ENCODE assay signal across 17 cellular contexts in the genomic region with DNA sequence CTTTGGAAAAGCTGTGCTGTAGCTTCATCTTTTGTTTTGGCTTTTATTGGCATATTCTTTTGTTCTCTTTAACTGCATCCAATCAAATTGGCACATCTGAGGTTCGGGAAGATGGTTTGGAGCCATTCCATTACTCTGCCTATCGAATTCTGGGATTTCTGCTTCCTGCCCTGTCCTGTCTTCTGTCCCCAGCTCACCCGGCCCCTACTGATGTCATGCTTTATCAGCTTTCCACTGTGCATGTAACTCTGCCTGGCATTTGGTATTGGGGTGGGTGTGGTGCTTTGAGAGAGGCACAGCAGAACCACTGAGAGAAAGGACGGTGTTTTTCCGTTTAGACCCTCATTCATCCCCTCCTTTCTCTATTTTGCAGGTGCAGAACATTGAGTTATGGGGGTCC.
DNase-seq lines count a peak whose midpoint lies in the region; ATAC-seq and TF ChIP-seq lines count a peak whose summit lies in the region.
"Had no signal": no experiment of that assay in that cellular context is flagged by ENCODE, and none has a peak within 500 bp of the region (broad histone marks: within the 10 kb centered on the region; RNA-seq: fewer than 3 reads in every experiment).

No MANE protein-coding gene starts in this region.

- H3K18ac ChIP-seq in mesenchymal stem cell (ENCODE audit: low read depth in 1 of 2, low read length in 2 of 2): no peak overlapping the region

- peak; percentile 53 for DNase-seq in BE2C
- DNase-seq in RPMI7951 (ENCODE audit: low read depth): peak; percentile 34
- peak; percentile 17 for DNase-seq in fibroblast of villous mesenchyme (ENCODE audit: low read depth)
- no peak for DNase-seq in mesenchymal stem cell
- DNase-seq in activated T-cell treated with anti-CD3 and anti-CD28 coated beads, Interleukin-2, amount 50 U/mL, for 1 hour: no peak
- no peak for DNase-seq in Kasumi-1 (lab: John Stamatoyannopoulos, UW)
- DNase-seq in HuH-7.5 (ENCODE audit: low spot score): no peak
- DNase-seq: CD8-positive, alpha-beta memory T cell; DND-41; GOT3; Karpas-422; NCI-H187 treated with DMSO at 0.1 percent for 48 hours; NCI-H69; RPMI8226 had no signal

- no peak overlapping the region for H3K4me2 ChIP-seq in mesenchymal stem cell (ENCODE audit: low read length, poor library complexity, severe bottlenecking)
- H3K4me2 ChIP-seq: BLaER1 had no signal

- H2AFZ ChIP-seq in mesenchymal stem cell (ENCODE audit: low read depth, low read length): no peak overlapping the region

- no peak overlapping the region for H3K27ac ChIP-seq in mesenchymal stem cell (ENCODE audit: low read length, poor library complexity, severe bottlenecking)
- H3K27ac ChIP-seq: BLaER1 had no signal

- H3K36me3 ChIP-seq in BE2C: no peaks in the 10 kb centered on the region
- H3K36me3 ChIP-seq in mesenchymal stem cell (ENCODE audit: control insufficient read depth in 1 of 2, insufficient read depth in 2 of 2, low read depth in 1 of 2, low read length in 2 of 2): no peaks in the 10 kb centered on the region
- H3K36me3 ChIP-seq: BLaER1 had no signal

- no peak for ATAC-seq in HG03442 (IDR thresholded peaks at IDR 0.05; ENCODE audit: unreplicated experiment)
- ATAC-seq: GM12878 had no signal

- H3K9ac ChIP-seq in mesenchymal stem cell (ENCODE audit: low read length): no peak overlapping the region
- H3K9ac ChIP-seq: BLaER1 had no signal

- H3K4me3 ChIP-seq in BE2C (ENCODE audit: low read depth, low read length) (no peak overlapping the region), fibroblast of villous mesenchyme (ENCODE audit: low read depth, low read length) (no peak overlapping the region), mesenchymal stem cell (ENCODE audit: insufficient read depth in 1 of 2, low read depth in 1 of 2, low read length in 2 of 2) (no peak overlapping the region)
- H3K4me3 ChIP-seq: BLaER1, GM12878 had no signal

- TF ChIP-seq CTCF in BE2C (IDR thresholded peaks at IDR 0.05; ENCODE audit: low read depth, low read length) (no peak), fibroblast of villous mesenchyme (IDR thresholded peaks at IDR 0.05; ENCODE audit: insufficient read depth, low read depth, low read length) (no peak)

- peak overlapping the region; percentile 43 to 69 for H2BK12ac ChIP-seq in mesenchymal stem cell (ENCODE audit: low read length in 2 of 2)

- no peak overlapping the region for H3K14ac ChIP-seq in mesenchymal stem cell (ENCODE audit: low read length in 2 of 2)

- H2BK120ac ChIP-seq in mesenchymal stem cell (ENCODE audit: low read depth, low read length): no peak overlapping the region

- 93% methylated on average over 3 of the region's 5 CpGs for WGBS in mesenchymal stem cell

- no peaks in the 10 kb centered on the region for H3K79me1 ChIP-seq in mesenchymal stem cell (replicated peaks; ENCODE audit: low read length, poor library complexity, severe bottlenecking)

- no peaks in the 10 kb centered on the region for H3K27me3 ChIP-seq in BE2C
- H3K27me3 ChIP-seq in mesenchymal stem cell (ENCODE audit: control insufficient read depth in 1 of 2, insufficient read depth in 1 of 2, low read length in 2 of 2): no peaks in the 10 kb centered on the region
- H3K27me3 ChIP-seq: BLaER1 had no signal

- H3K4me1 ChIP-seq in BE2C (peaks cover 22% of the 10 kb centered on the region), mesenchymal stem cell (ENCODE audit: control insufficient read depth, insufficient read depth, low read depth, low read length) (peaks cover 34% of the 10 kb centered on the region)

- H4K8ac ChIP-seq in mesenchymal stem cell (ENCODE audit: low read length): no peak overlapping the region

- H3K9me3 ChIP-seq in BE2C (no peaks in the 10 kb centered on the region), mesenchymal stem cell (ENCODE audit: control insufficient read depth, low read length) (no peaks in the 10 kb centered on the region)
- H3K9me3 ChIP-seq: BLaER1 had no signal

- peak overlapping the region in 1 of 2 experiments; percentile 50 for H3K4ac ChIP-seq in mesenchymal stem cell (ENCODE audit: low read depth in 1 of 2, low read length in 2 of 2)

- no peak overlapping the region for H4K91ac ChIP-seq in mesenchymal stem cell (ENCODE audit: low read length)

- H2AK5ac ChIP-seq in mesenchymal stem cell (ENCODE audit: low read length, severe bottlenecking): peak overlapping the region; percentile 57

- H2BK5ac ChIP-seq in mesenchymal stem cell (ENCODE audit: low read depth, low read length, poor library complexity, severe bottlenecking): no peak overlapping the region

- H2BK15ac ChIP-seq in mesenchymal stem cell (ENCODE audit: low read depth, poor library complexity, severe bottlenecking): no peak overlapping the region

- H3K23ac ChIP-seq in mesenchymal stem cell (ENCODE audit: low read length in 2 of 2): no peak overlapping the region

Comparison
In these comparisons a context has a peak if more than half of its experiments do, and no peak if none do; other contexts are left out.
1. DNase-seq: peak in BE2C (single experiment), RPMI7951 (single experiment) and fibroblast of villous mesenchyme (single experiment); none in mesenchymal stem cell (single experiment), activated T-cell treated with anti-CD3 and anti-CD28 coated beads, Interleukin-2, amount 50 U/mL, for 1 hour (single experiment), Kasumi-1 (0 of 2) and HuH-7.5 (single experiment).